15 cellular contexts compared by ENCODE assay signal in genomic region chr1:22217811-22218460, GRCh38.
DNase-seq lines count a peak whose midpoint lies in the region; ATAC-seq and TF ChIP-seq lines count a peak whose summit lies in the region.
"Had no signal": no experiment of that assay in that cellular context is flagged by ENCODE, and none has a peak within 500 bp of the region (broad histone marks: within the 10 kb centered on the region; RNA-seq: fewer than 3 reads in every experiment).

No MANE protein-coding gene starts in this region.

- no peak overlapping the region for H2AFZ ChIP-seq in osteoblast (ENCODE audit: low read length)

- H3K27ac ChIP-seq in osteoblast (ENCODE audit: low read depth, low read length) = no peak overlapping the region
- H3K27ac ChIP-seq: HL-60 had no signal

- no peaks in the 10 kb centered on the region for H3K9me3 Mint-ChIP-seq in activated CD4-positive, alpha-beta memory T cell treated with anti-CD3 and anti-CD28 coated beads, Interleukin-2, amount 10 ng/mL, durations not matched to agents 7 days and 5 days
- H3K9me3 Mint-ChIP-seq in T-helper 2 cell treated with Interferon-gamma antibody and Interleukin-4, amounts not matched to agents 5 μg/mL and 100 μg/mL, for 36 hours = no peaks in the 10 kb centered on the region

- no peak overlapping the region for H3K27ac Mint-ChIP-seq in activated CD4-positive, alpha-beta memory T cell treated with anti-CD3 and anti-CD28 coated beads, Interleukin-2, amount 10 ng/mL, durations not matched to agents 7 days and 5 days
- no peak overlapping the region for H3K27ac Mint-ChIP-seq in T-helper 2 cell treated with Interferon-gamma antibody and Interleukin-4, amounts not matched to agents 5 μg/mL and 100 μg/mL, for 36 hours

- H4K20me1 ChIP-seq in osteoblast (ENCODE audit: insufficient read depth, low read length) = no peaks in the 10 kb centered on the region

- H3K9me3 ChIP-seq in osteoblast (ENCODE audit: low read depth, low read length) = no peaks in the 10 kb centered on the region

- TF ChIP-seq CTCF in osteoblast (IDR thresholded peaks at IDR 0.05; ENCODE audit: extremely low read depth, low read depth, low read length) = no peak

- POLR2A ChIA-PET in activated CD4-positive, alpha-beta memory T cell treated with anti-CD3 and anti-CD28 coated beads, Interleukin-2, amount 10 ng/mL, durations not matched to agents 7 days and 5 days (lab: Charles Lee) = no interaction called here

- no peak overlapping the region for H3K4me2 ChIP-seq in osteoblast (ENCODE audit: insufficient read depth, low read length)

- H3K4me3 Mint-ChIP-seq in activated CD4-positive, alpha-beta memory T cell treated with anti-CD3 and anti-CD28 coated beads, Interleukin-2, amount 10 ng/mL, durations not matched to agents 7 days and 5 days = no peak overlapping the region
- H3K4me3 Mint-ChIP-seq in T-helper 2 cell treated with Interferon-gamma antibody and Interleukin-4, amounts not matched to agents 5 μg/mL and 100 μg/mL, for 36 hours = no peak overlapping the region

- CTCF ChIA-PET in activated CD4-positive, alpha-beta memory T cell treated with anti-CD3 and anti-CD28 coated beads, Interleukin-2, amount 10 ng/mL, durations not matched to agents 7 days and 5 days (lab: Charles Lee) = interaction anchor here (0.7 kb wide), 1 partner anchor 559 kb away, joined by 3 read pairs; no protein-coding TSS in a partner anchor

- H3K4me1 Mint-ChIP-seq in activated CD4-positive, alpha-beta memory T cell treated with anti-CD3 and anti-CD28 coated beads, Interleukin-2, amount 10 ng/mL, durations not matched to agents 7 days and 5 days = no peaks in the 10 kb centered on the region
- no peaks in the 10 kb centered on the region for H3K4me1 Mint-ChIP-seq in T-helper 2 cell treated with Interferon-gamma antibody and Interleukin-4, amounts not matched to agents 5 μg/mL and 100 μg/mL, for 36 hours (ENCODE audit: low read depth)

- H3K36me3 ChIP-seq in osteoblast (ENCODE audit: insufficient read depth, low read length) = no peaks in the 10 kb centered on the region

- no peaks in the 10 kb centered on the region for H3K4me1 ChIP-seq in osteoblast (ENCODE audit: insufficient read depth, low read length)

- H3K4me3 ChIP-seq in osteoblast (ENCODE audit: insufficient read depth, low read length) = no peak overlapping the region

- H3K36me3 Mint-ChIP-seq in activated CD4-positive, alpha-beta memory T cell treated with anti-CD3 and anti-CD28 coated beads, Interleukin-2, amount 10 ng/mL, durations not matched to agents 7 days and 5 days (ENCODE audit: low read depth) = no peaks in the 10 kb centered on the region
- no peaks in the 10 kb centered on the region for H3K36me3 Mint-ChIP-seq in T-helper 2 cell treated with Interferon-gamma antibody and Interleukin-4, amounts not matched to agents 5 μg/mL and 100 μg/mL, for 36 hours (ENCODE audit: low read depth)

- no peaks in the 10 kb centered on the region for H3K79me2 ChIP-seq in osteoblast (ENCODE audit: insufficient read depth, low read length)

- ATAC-seq in esophagus mucosa = peak; percentile 33

- peak; percentile 40 for DNase-seq in DMS153 (lab: John Stamatoyannopoulos, UW)
- peak; percentile 30 for DNase-seq in M059J (ENCODE audit: low read depth)
- peak; percentile 27 for DNase-seq in osteoblast (ENCODE audit: insufficient read length, low spot score, missing footprints)
- no peak for DNase-seq in activated CD4-positive, alpha-beta memory T cell treated with anti-CD3 and anti-CD28 coated beads, Interleukin-2, amount 10 ng/mL, durations not matched to agents 7 days and 5 days
- DNase-seq in NCI-H446 (lab: John Stamatoyannopoulos, UW) = no peak
- DNase-seq in D341Med (ENCODE audit: low spot score) = no peak
- DNase-seq in T-helper 2 cell treated with Interferon-gamma antibody and Interleukin-4, amounts not matched to agents 5 μg/mL and 100 μg/mL, for 36 hours (ENCODE audit: low spot score) = no peak
- DNase-seq: C1 segment of cervical spinal cord; DMS53; NCI-H2029; NCI-H226; NK-92 treated with Interleukin-12 subunit alpha and Interleukin-12 subunit beta, amount 100 ng/mL, for 24 hours; SHP77 treated with DMSO at 0.1 percent for 48 hours had no signal

- peaks cover 22% of the 10 kb centered on the region for H3K27me3 ChIP-seq in osteoblast (ENCODE audit: insufficient read depth, low read length)

- H3K27me3 Mint-ChIP-seq in activated CD4-positive, alpha-beta memory T cell treated with anti-CD3 and anti-CD28 coated beads, Interleukin-2, amount 10 ng/mL, durations not matched to agents 7 days and 5 days = peaks cover 23% of the 10 kb centered on the region
- H3K27me3 Mint-ChIP-seq in T-helper 2 cell treated with Interferon-gamma antibody and Interleukin-4, amounts not matched to agents 5 μg/mL and 100 μg/mL, for 36 hours (ENCODE audit: low read depth) = peaks cover 17% of the 10 kb centered on the region

Comparison
In these comparisons a context has a peak if more than half of its experiments do, and no peak if none do; other contexts are left out.
1. DNase-seq: peak in DMS153 (single experiment), M059J (single experiment) and osteoblast (single experiment); none in activated CD4-positive, alpha-beta memory T cell treated with anti-CD3 and anti-CD28 coated beads, Interleukin-2, amount 10 ng/mL, durations not matched to agents 7 days and 5 days (single experiment), NCI-H446 (0 of 2), D341Med (single experiment) and T-helper 2 cell treated with Interferon-gamma antibody and Interleukin-4, amounts not matched to agents 5 μg/mL and 100 μg/mL, for 36 hours (single experiment).